19 cellular contexts compared by ENCODE assay signal in genomic region chr10:79495791-79496190, GRCh38. TPM values are rescaled to one million over a fixed set of nuclear protein-coding genes. Genes with fewer than 3 reads are reported as not detected.
DNase-seq lines count a peak whose midpoint lies in the region; ATAC-seq, FAIRE-seq and TF ChIP-seq lines count a peak whose summit lies in the region.
"Had no signal": no experiment of that assay in that cellular context is flagged by ENCODE, and none has a peak within 500 bp of the region (broad histone marks: within the 10 kb centered on the region; RNA-seq: fewer than 3 reads in every experiment).

No MANE protein-coding gene starts in this region.

- BruUV-seq in HepG2 (replicated peaks; lab: Mats Ljungman, UMichigan): no TSS peak
- BruUV-seq in K562 (replicated peaks; lab: Mats Ljungman, UMichigan): no TSS peak

- TF ChIP-seq EP300 in HepG2 (IDR thresholded peaks at IDR 0.05; ENCODE audit: low read depth in 2 of 2, low read length in 2 of 2) (no peak), HepG2 (CRISPR knock-in tag; IDR thresholded peaks at IDR 0.05; ENCODE audit: borderline replicate concordance) (no peak), K562 (IDR thresholded peaks at IDR 0.05; ENCODE audit: low read length) (no peak)

- H3K4me3 ChIP-seq in HepG2 (replicated peaks in 1 of 3; ENCODE audit: insufficient read depth in 1 of 3, low read depth in 2 of 3, low read length in 3 of 3): no peak overlapping the region
- H3K4me3 ChIP-seq in right lobe of liver: no peak overlapping the region
- no peak overlapping the region for H3K4me3 ChIP-seq in K562
- H3K4me3 ChIP-seq: A549 had no signal

- in situ Hi-C loops in HepG2 (cut with HindIII; ENCODE audit: extremely low pct_ligation_motif_present, low pct_unique_long_range_greater_than_20kb) (no loop called here), K562 (cut with MboI) (no loop called here)

- H3K9me1 ChIP-seq in K562 (ENCODE audit: control insufficient read depth, insufficient read depth, low read length): no peaks in the 10 kb centered on the region

- DNase-seq in HepG2 (ENCODE audit: low spot score) (no peak), right lobe of liver (no peak), K562 (ENCODE audit: extremely low read depth in 1 of 4, low spot score in 3 of 4) (no peak), amniotic stem cell (lab: John Stamatoyannopoulos, UW) (no peak)
- no peak for DNase-seq in activated CD4-positive, alpha-beta T cell treated with anti-CD3 and anti-CD28 coated beads for 1 hour
- DNase-seq: AML-193; Caco-2; Calu3; CD4-positive, alpha-beta T cell; CD8-positive, alpha-beta T cell; DMS79 treated with DMSO at 0.1 percent for 48 hours; GF-D8 had no signal

- intact Hi-C loops in HepG2 (cut with micrococcal nuclease; ENCODE audit: unreplicated experiment): no loop called here
- intact Hi-C loops in right lobe of liver (cut with DNase I): loop anchor here in 1 of 2 donors (10.0 kb wide), 1 partner anchor 121 kb away; no protein-coding TSS in a partner anchor
- intact Hi-C loops in K562 (cut with micrococcal nuclease): no loop called here

- no peaks in the 10 kb centered on the region for H4K20me1 ChIP-seq in HepG2 (ENCODE audit: insufficient read depth, low read length)
- 0 out of 2 replicates have a peak, but pooled peaks cover 4% of the 10 kb centered on the region for H4K20me1 ChIP-seq in K562 (replicated peaks; ENCODE audit: control insufficient read depth, insufficient read depth, low read length)

- no peak overlapping the region for H3K4me2 ChIP-seq in HepG2 (ENCODE audit: low read depth, low read length)
- no peak overlapping the region for H3K4me2 ChIP-seq in K562 (ENCODE audit: insufficient read depth, low read length)
- H3K4me2 ChIP-seq: A549 had no signal

- TF ChIP-seq CTCF in HepG2 (CRISPR knock-in tag; IDR thresholded peaks at IDR 0.05) (no peak), right lobe of liver (IDR thresholded peaks at IDR 0.05) (no peak), K562 (IDR thresholded peaks at IDR 0.05 in 2 of 3, conservative IDR thresholded peaks at IDR 0.05 in 1 of 3; ENCODE audit: insufficient read depth in 2 of 3, low read depth in 1 of 3, low read length in 3 of 3) (no peak)

- 30% methylated on average over 6 of the region's 6 CpGs for WGBS in HepG2 (ENCODE audit: low lambda C conversion rate)
- WGBS in right lobe of liver (ENCODE audit: insufficient coverage, low coverage, low lambda C conversion rate, missing lambda C conversion rate): 68% methylated on average over 3 of the region's 6 CpGs
- WGBS in K562 (ENCODE audit: insufficient coverage, low coverage, missing lambda C conversion rate): 1% methylated on average over 3 of the region's 6 CpGs

- no peaks in the 10 kb centered on the region for H3K4me1 ChIP-seq in HepG2 (ENCODE audit: insufficient read depth, low read length)
- no peaks in the 10 kb centered on the region for H3K4me1 ChIP-seq in right lobe of liver
- peaks cover 1 to 3% of the 10 kb centered on the region in 2 experiments; a peak in 3 of 5 replicates for H3K4me1 ChIP-seq in K562 (replicated peaks in 1 of 2; ENCODE audit: control insufficient read depth in 2 of 2, insufficient read depth in 2 of 2, low read length in 2 of 2)
- H3K4me1 ChIP-seq: A549, Caco-2 had no signal

- H3K36me3 ChIP-seq in HepG2 (replicated peaks in 1 of 2; ENCODE audit: control insufficient read depth in 1 of 2, insufficient read depth in 2 of 2, low read length in 2 of 2) (no peaks in the 10 kb centered on the region), right lobe of liver (no peaks in the 10 kb centered on the region), K562 (ENCODE audit: control insufficient read depth, insufficient read depth, low read length) (no peaks in the 10 kb centered on the region)

- H3K9ac ChIP-seq in HepG2 (ENCODE audit: insufficient read depth, low read depth, low read length) (no peak overlapping the region), K562 (ENCODE audit: insufficient read depth in 1 of 2, low read depth in 2 of 2, low read length in 2 of 2) (no peak overlapping the region)

- POLR2A ChIA-PET in HepG2 (lab: Yijun Ruan, JAX) (no interaction called here), K562 (lab: Yijun Ruan, JAX) (no interaction called here)

- H3K9me3 ChIP-seq in HepG2 (ENCODE audit: low read length) (no peaks in the 10 kb centered on the region), right lobe of liver (no peaks in the 10 kb centered on the region), K562 (replicated peaks; ENCODE audit: control insufficient read depth, insufficient read depth, low read depth, low read length) (no peaks in the 10 kb centered on the region)
- H3K9me3 ChIP-seq: A549, Caco-2 had no signal

- H3K79me2 ChIP-seq in HepG2 (ENCODE audit: insufficient read depth, low read length): no peaks in the 10 kb centered on the region
- H3K79me2 ChIP-seq in K562 (ENCODE audit: control insufficient read depth, insufficient read depth, low read length): no peaks in the 10 kb centered on the region

- TF ChIP-seq POLR2A in HepG2 (IDR thresholded peaks at IDR 0.05; ENCODE audit: insufficient read depth in 1 of 2, low read depth in 2 of 2, low read length in 2 of 2) (no peak), right lobe of liver (IDR thresholded peaks at IDR 0.05) (no peak), K562 (conservative IDR thresholded peaks at IDR 0.05) (no peak)

- CTCF ChIA-PET in HepG2 (lab: Yijun Ruan, JAX; ENCODE audit: low intra/inter-chr PET ratio, low total read pairs): no interaction called here
- CTCF ChIA-PET in K562 (lab: Yijun Ruan, JAX; ENCODE audit: low intra/inter-chr PET ratio): interaction anchor here (1.0 kb wide), 1 partner anchor 9 kb away, joined by 3 read pairs; no protein-coding TSS in a partner anchor

- ATAC-seq in HepG2 (no peak), right lobe of liver (no peak), K562 (no peak)
- ATAC-seq: CD8-positive, alpha-beta T cell had no signal

- H3K27me3 ChIP-seq in HepG2 (ENCODE audit: control insufficient read depth in 1 of 2, insufficient read depth in 2 of 2, low read length in 2 of 2): peaks cover 1 to 61% of the 10 kb centered on the region in 2 experiments; a peak in 3 of 5 replicates
- H3K27me3 ChIP-seq in right lobe of liver: no peaks in the 10 kb centered on the region
- H3K27me3 ChIP-seq in K562 (ENCODE audit: control insufficient read depth in 2 of 2, insufficient read depth in 2 of 2, low read length in 2 of 2): peaks cover 29 to 57% of the 10 kb centered on the region in 2 experiments

- FAIRE-seq in HepG2 (lab: Jason Lieb, UNC): no peak
- FAIRE-seq in K562 (lab: Jason Lieb, UNC): no peak
- FAIRE-seq: A549, D721Med, G401.6, GM12891, GM18507 had no signal

- no peak overlapping the region for H3K27ac ChIP-seq in HepG2 (ENCODE audit: extremely low read length, insufficient read depth, low read length)
- H3K27ac ChIP-seq in right lobe of liver: no peak overlapping the region
- H3K27ac ChIP-seq in K562 (ENCODE audit: extremely low read depth, low read depth, low read length): no peak overlapping the region
- H3K27ac ChIP-seq: 22Rv1, A549, C4-2B had no signal

- no peak for TF ChIP-seq RAD21 in HepG2 (CRISPR knock-in tag; IDR thresholded peaks at IDR 0.05)
- TF ChIP-seq RAD21 in K562 (CRISPR knock-in tag; conservative IDR thresholded peaks at IDR 0.05 in 1 of 2, IDR thresholded peaks at IDR 0.05 in 1 of 2): no peak

- H2AFZ ChIP-seq in HepG2 (ENCODE audit: low read length) (no peak overlapping the region), K562 (ENCODE audit: low read depth, low read length) (no peak overlapping the region)

RNA-seq across cellular contexts. Expression of gene EIF5AL1, which starts 16.5 kb away (rescaled TPM):
- 0.14 and 0.22 TPM in 2 replicates for total RNA-seq in HepG2 (2016; rRNA removed; fragmentation: Illumina TruSeq; extraction: Trizol)
- total RNA-seq in HepG2 (2016; cell fraction: cytosol; rRNA removed; fragmentation: Illumina TruSeq; extraction: Trizol; ENCODE audit: low read depth): 0.18 and 0.20 TPM in 2 replicates
- 0.15 TPM in 2 replicates for total RNA-seq in HepG2 (2016; cell fraction: insoluble cytoplasmic fraction; rRNA removed; fragmentation: Illumina TruSeq; extraction: Trizol)
- 0.09 and 0.10 TPM in 2 replicates for total RNA-seq in HepG2 (2016; cell fraction: membrane; rRNA removed; fragmentation: Illumina TruSeq; extraction: Trizol)
- not detected in 2 replicates for total RNA-seq in HepG2 (2016; cell fraction: nucleus; rRNA removed; fragmentation: Illumina TruSeq; extraction: Trizol)
- 0.34 and 0.50 TPM in 2 replicates for polyA plus RNA-seq in HepG2 (2011; rRNA removed)
- polyA plus RNA-seq in HepG2 (2011; cell fraction: cytosol; rRNA removed): 0.42 and 1.0 TPM in 2 replicates
- polyA plus RNA-seq in HepG2 (2011; cell fraction: nucleus; rRNA removed): 0.10 and 0.28 TPM in 2 replicates
- polyA plus RNA-seq in HepG2 (2012): 1.0 and 1.3 TPM in 2 replicates
- polyA plus RNA-seq in HepG2 (2016; cell fraction: cytosol; fragmentation: Illumina TruSeq; extraction: Trizol; ENCODE audit: low read depth): 0.35 and 0.40 TPM in 2 replicates
- 0.53 and 0.80 TPM in 2 replicates for polyA plus RNA-seq in HepG2 (2016; cell fraction: insoluble cytoplasmic fraction; fragmentation: Illumina TruSeq; extraction: Trizol; ENCODE audit: low read depth)
- polyA plus RNA-seq in HepG2 (2016; cell fraction: membrane; fragmentation: Illumina TruSeq; extraction: Trizol; ENCODE audit: low read depth): 0.42 and 0.56 TPM in 2 replicates
- polyA plus RNA-seq in HepG2 (2016; cell fraction: nucleus; fragmentation: Illumina TruSeq; extraction: Trizol; ENCODE audit: insufficient read depth, low read depth): 0.33 and 0.45 TPM in 2 replicates
- polyA minus RNA-seq in HepG2 (2011; rRNA and poly(A)+ RNA removed; ENCODE audit: low replicate concordance): 0.14 and 0.80 TPM in 2 replicates
- polyA minus RNA-seq in HepG2 (2011; cell fraction: cytosol; rRNA and poly(A)+ RNA removed): 0.26 and 0.30 TPM in 2 replicates
- polyA minus RNA-seq in HepG2 (2011; cell fraction: nucleus; rRNA and poly(A)+ RNA removed): 0.12 and 0.13 TPM in 2 replicates
- total RNA-seq in right lobe of liver: under 1 TPM in 5 of 6 experiments, not detected in 1; 0.31 to 0.54 (median 0.44) TPM
- 0.16 TPM in 1 of 2 replicates, not detected in the other for total RNA-seq in K562 (2011; cell fraction: chromatin; rRNA removed; ENCODE audit: low replicate concordance)
- 0.13 and 0.17 TPM in 2 replicates for total RNA-seq in K562 (2011; cell fraction: nucleolus; rRNA removed)
- 0.15 and 0.31 TPM in 2 replicates for total RNA-seq in K562 (2011; cell fraction: nucleoplasm; rRNA removed)
- 0.65 and 0.68 TPM in 2 replicates for total RNA-seq in K562 (2014; rRNA removed)
- total RNA-seq in K562 (2014; rRNA removed; fragmentation: Illumina TruSeq; extraction: Trizol): 0.80 and 0.83 TPM in 2 replicates
- 0.18 and 0.30 TPM in 2 replicates for total RNA-seq in K562 (2015; rRNA removed; fragmentation: Illumina TruSeq; extraction: Trizol)
- total RNA-seq in K562 (2021): 0.27 and 0.31 TPM in 2 replicates
- polyA plus RNA-seq in K562 (2011; rRNA removed): 1.6 and 1.8 TPM in 2 replicates
- 0.97 and 1.1 TPM in 2 replicates for polyA plus RNA-seq in K562 (2011; cell fraction: cytosol; rRNA removed)
- polyA plus RNA-seq in K562 (2011; cell fraction: nucleus; rRNA removed): 0.20 and 0.35 TPM in 2 replicates
- polyA plus RNA-seq in K562 (2012): 0.54 and 1.1 TPM in 2 replicates
- 3.2 and 3.4 TPM in 2 replicates for polyA plus RNA-seq in K562 (2014; fragmentation: Illumina TruSeq; extraction: Trizol)
- under 1 TPM in 1 of 2 experiments, not detected in 1; 0.03 TPM for polyA plus RNA-seq in K562 (2014; fragmentation: Nextera tagmentation; extraction: Ambion mirVana)
- 0.37 and 0.43 TPM in 2 replicates for polyA plus RNA-seq in K562 (2014; rRNA removed)
- polyA minus RNA-seq in K562 (2011; rRNA and poly(A)+ RNA removed): 3.2 and 4.7 TPM in 2 replicates
- 0.64 and 0.67 TPM in 2 replicates for polyA minus RNA-seq in K562 (2011; cell fraction: cytosol; rRNA and poly(A)+ RNA removed)
- polyA minus RNA-seq in K562 (2011; cell fraction: nucleus; rRNA and poly(A)+ RNA removed): under 0.01 and 0.11 TPM in 2 replicates

RNA-seq across cellular contexts. Expression of gene ZCCHC24, which starts 50.4 kb away (rescaled TPM):
- total RNA-seq in HepG2 (2016; rRNA removed; fragmentation: Illumina TruSeq; extraction: Trizol) (3.1 and 3.9 TPM in 2 replicates), right lobe of liver (10 to 100 TPM; 19.8 to 33.6 (median 22.7) TPM), K562 (2014; rRNA removed) (3.6 and 4.9 TPM in 2 replicates), K562 (2014; rRNA removed; fragmentation: Illumina TruSeq; extraction: Trizol) (3.9 and 4.0 TPM in 2 replicates), K562 (2015; rRNA removed; fragmentation: Illumina TruSeq; extraction: Trizol) (5.5 and 5.7 TPM in 2 replicates), K562 (2021) (11.0 and 11.5 TPM in 2 replicates)
- 0.62 and 0.81 TPM in 2 replicates for total RNA-seq in HepG2 (2016; cell fraction: cytosol; rRNA removed; fragmentation: Illumina TruSeq; extraction: Trizol; ENCODE audit: low read depth)
- total RNA-seq in HepG2 (2016; cell fraction: insoluble cytoplasmic fraction; rRNA removed; fragmentation: Illumina TruSeq; extraction: Trizol): 3.5 and 3.6 TPM in 2 replicates
- total RNA-seq in HepG2 (2016; cell fraction: membrane; rRNA removed; fragmentation: Illumina TruSeq; extraction: Trizol): 3.7 and 4.0 TPM in 2 replicates
- 2.4 and 2.5 TPM in 2 replicates for total RNA-seq in HepG2 (2016; cell fraction: nucleus; rRNA removed; fragmentation: Illumina TruSeq; extraction: Trizol)
- polyA plus RNA-seq in HepG2 (2011; rRNA removed) (7.7 and 7.9 TPM in 2 replicates), K562 (2011; rRNA removed) (4.6 and 5.0 TPM in 2 replicates), K562 (2014; fragmentation: Illumina TruSeq; extraction: Trizol) (7.0 and 7.6 TPM in 2 replicates), K562 (2014; fragmentation: Nextera tagmentation; extraction: Ambion mirVana) (under 1 TPM; 0.84 to 0.86 TPM), K562 (2014; rRNA removed) (5.1 and 6.0 TPM in 2 replicates)
- polyA plus RNA-seq in HepG2 (2011; cell fraction: cytosol; rRNA removed): 6.1 and 7.9 TPM in 2 replicates
- polyA plus RNA-seq in HepG2 (2011; cell fraction: nucleus; rRNA removed): 5.9 and 9.2 TPM in 2 replicates
- 3.8 and 4.0 TPM in 2 replicates for polyA plus RNA-seq in HepG2 (2012)
- 0.43 and 0.45 TPM in 2 replicates for polyA plus RNA-seq in HepG2 (2016; cell fraction: cytosol; fragmentation: Illumina TruSeq; extraction: Trizol; ENCODE audit: low read depth)
- polyA plus RNA-seq in HepG2 (2016; cell fraction: insoluble cytoplasmic fraction; fragmentation: Illumina TruSeq; extraction: Trizol; ENCODE audit: low read depth): 5.1 and 5.5 TPM in 2 replicates
- 2.8 and 3.1 TPM in 2 replicates for polyA plus RNA-seq in HepG2 (2016; cell fraction: membrane; fragmentation: Illumina TruSeq; extraction: Trizol; ENCODE audit: low read depth)
- polyA plus RNA-seq in HepG2 (2016; cell fraction: nucleus; fragmentation: Illumina TruSeq; extraction: Trizol; ENCODE audit: insufficient read depth, low read depth): 4.3 and 4.9 TPM in 2 replicates
- polyA minus RNA-seq in HepG2 (2011; rRNA and poly(A)+ RNA removed; ENCODE audit: low replicate concordance): 4.8 and 18.6 TPM in 2 replicates
- polyA minus RNA-seq in HepG2 (2011; cell fraction: cytosol; rRNA and poly(A)+ RNA removed): 7.8 and 8.3 TPM in 2 replicates
- polyA minus RNA-seq in HepG2 (2011; cell fraction: nucleus; rRNA and poly(A)+ RNA removed): 3.5 and 3.6 TPM in 2 replicates
- total RNA-seq in K562 (2011; cell fraction: chromatin; rRNA removed; ENCODE audit: low replicate concordance): 4.0 and 6.3 TPM in 2 replicates
- total RNA-seq in K562 (2011; cell fraction: nucleolus; rRNA removed): 4.8 and 4.9 TPM in 2 replicates
- 4.4 and 6.7 TPM in 2 replicates for total RNA-seq in K562 (2011; cell fraction: nucleoplasm; rRNA removed)
- polyA plus RNA-seq in K562 (2011; cell fraction: cytosol; rRNA removed): 4.7 and 8.4 TPM in 2 replicates
- 3.1 and 5.6 TPM in 2 replicates for polyA plus RNA-seq in K562 (2011; cell fraction: nucleus; rRNA removed)
- polyA plus RNA-seq in K562 (2012): 6.8 and 12.0 TPM in 2 replicates
- 3.4 and 4.7 TPM in 2 replicates for polyA minus RNA-seq in K562 (2011; rRNA and poly(A)+ RNA removed)
- polyA minus RNA-seq in K562 (2011; cell fraction: cytosol; rRNA and poly(A)+ RNA removed): 6.1 and 6.4 TPM in 2 replicates
- 3.0 TPM in 2 replicates for polyA minus RNA-seq in K562 (2011; cell fraction: nucleus; rRNA and poly(A)+ RNA removed)

Comparison
In these comparisons a context has a peak if more than half of its experiments do, and no peak if none do; other contexts are left out.
1. Of the 241 proteins assayed by ChIP-seq in both HepG2 and K562: peak only in HepG2: none; only in K562: ADNP and KDM1A; in both: none; in neither: 239.